1 cellular context compared by ENCODE assay signal in genomic region chr10:49183596-49184542, GRCh38.
TF ChIP-seq lines count a peak whose summit lies in the region.

No MANE protein-coding gene starts in this region.

TF ChIP-seq in K562, 482 proteins besides CTCF, POLR2A, EP300 and RAD21 (continued from another document):
- TF ChIP-seq, protein P1, sequence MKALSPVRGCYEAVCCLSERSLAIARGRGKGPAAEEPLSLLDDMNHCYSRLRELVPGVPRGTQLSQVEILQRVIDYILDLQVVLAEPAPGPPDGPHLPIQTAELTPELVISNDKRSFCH (CRISPR knock-in tag; IDR thresholded peaks at IDR 0.05) = no peak
- TF ChIP-seq, protein P1 (tag; IDR thresholded peaks at IDR 0.05) = no peak; the same call in 1 of the 2 replicates
- TF ChIP-seq ZNF699 (CRISPR knock-in tag; IDR thresholded peaks at IDR 0.05; ENCODE audit: insufficient replicate concordance) (no peak), ZKSCAN1 (IDR thresholded peaks at IDR 0.05; ENCODE audit: low read depth, low read length) (no peak), JUNB (CRISPR knock-in tag; conservative IDR thresholded peaks at IDR 0.05) (no peak), CCAR2 (IDR thresholded peaks at IDR 0.05; ENCODE audit: low read depth, low read length) (no peak), ZZZ3 (IDR thresholded peaks at IDR 0.05) (peak; percentile 32; the same call in 1 of the 2 replicates), THRAP3 (IDR thresholded peaks at IDR 0.05; ENCODE audit: borderline replicate concordance) (peak; percentile 65; the same call in 1 of the 2 replicates), MBD1 (CRISPR knock-in tag; IDR thresholded peaks at IDR 0.05) (no peak), ZNF311 (CRISPR knock-in tag; IDR thresholded peaks at IDR 0.05) (0 out of 2 replicates have a peak, but pooled peaks have one; percentile 52), BRF1 (IDR thresholded peaks at IDR 0.05; ENCODE audit: borderline replicate concordance, extremely low read depth, insufficient read length) (no peak), NONO (IDR thresholded peaks at IDR 0.05; ENCODE audit: low read depth in 2 of 2, low read length in 1 of 2) (no peak), SMARCA5 (IDR thresholded peaks at IDR 0.05) (peak; percentile 4; the same call in 1 of the 2 replicates), PCBP2 (IDR thresholded peaks at IDR 0.05; ENCODE audit: low read depth, low read length, poor library complexity, severe bottlenecking) (no peak), LCOR (CRISPR knock-in tag; IDR thresholded peaks at IDR 0.05) (no peak), NFIX (CRISPR knock-in tag; IDR thresholded peaks at IDR 0.05; ENCODE audit: low read depth) (no peak), ZNF780A (CRISPR knock-in tag; IDR thresholded peaks at IDR 0.05) (no peak), MNT (conservative IDR thresholded peaks at IDR 0.05) (peak; percentile 89 to 93), USF1 (CRISPR knock-in tag; IDR thresholded peaks at IDR 0.05) (no peak), PHTF2 (CRISPR knock-in tag; IDR thresholded peaks at IDR 0.05) (no peak), MEF2D (tag; conservative IDR thresholded peaks at IDR 0.05; ENCODE audit: low read depth) (no peak), MECOM (CRISPR knock-in tag; IDR thresholded peaks at IDR 0.05) (peak; percentile 76), PTBP1 (IDR thresholded peaks at IDR 0.05; ENCODE audit: low read depth, low read length) (no peak), SREBF1 (IDR thresholded peaks at IDR 0.05; ENCODE audit: borderline replicate concordance, low read depth, low read length) (no peak), PRMT5 (CRISPR knock-in tag; IDR thresholded peaks at IDR 0.05) (no peak), ZNF77 (CRISPR knock-in tag; IDR thresholded peaks at IDR 0.05) (no peak), HCFC1 (IDR thresholded peaks at IDR 0.05; ENCODE audit: low read depth, low read length) (no peak), ZNF12 (CRISPR knock-in tag; IDR thresholded peaks at IDR 0.05) (no peak), RBBP5 (IDR thresholded peaks at IDR 0.05; ENCODE audit: borderline replicate concordance, insufficient read depth, low read length, poor library complexity, severe bottlenecking) (peak; percentile 60), ZNF282 (CRISPR knock-in tag; IDR thresholded peaks at IDR 0.05) (no peak), SIN3A (IDR thresholded peaks at IDR 0.05; ENCODE audit: borderline replicate concordance in 2 of 2, control insufficient read depth in 1 of 2, low read depth in 2 of 2, low read length in 2 of 2) (no peak), ARID3A (IDR thresholded peaks at IDR 0.05; ENCODE audit: borderline replicate concordance, low read depth, low read length) (peak; percentile 96), ZBTB17 (CRISPR knock-in tag; IDR thresholded peaks at IDR 0.05) (no peak), NELFE (IDR thresholded peaks at IDR 0.05; ENCODE audit: insufficient read depth, insufficient read length) (no peak), SP2 (IDR thresholded peaks at IDR 0.05; ENCODE audit: extremely low read depth, low read depth, low read length, poor library complexity, severe bottlenecking) (no peak)
- TF ChIP-seq, protein P2, sequence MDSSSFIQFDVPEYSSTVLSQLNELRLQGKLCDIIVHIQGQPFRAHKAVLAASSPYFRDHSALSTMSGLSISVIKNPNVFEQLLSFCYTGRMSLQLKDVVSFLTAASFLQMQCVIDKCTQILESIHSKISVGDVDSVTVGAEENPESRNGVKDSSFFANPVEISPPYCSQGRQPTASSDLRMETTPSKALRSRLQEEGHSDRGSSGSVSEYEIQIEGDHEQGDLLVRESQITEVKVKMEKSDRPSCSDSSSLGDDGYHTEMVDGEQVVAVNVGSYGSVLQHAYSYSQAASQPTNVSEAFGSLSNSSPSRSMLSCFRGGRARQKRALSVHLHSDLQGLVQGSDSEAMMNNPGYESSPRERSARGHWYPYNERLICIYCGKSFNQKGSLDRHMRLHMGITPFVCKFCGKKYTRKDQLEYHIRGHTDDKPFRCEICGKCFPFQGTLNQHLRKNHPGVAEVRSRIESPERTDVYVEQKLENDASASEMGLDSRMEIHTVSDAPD (CRISPR knock-in tag; IDR thresholded peaks at IDR 0.05) = no peak
- TF ChIP-seq, protein P3, sequence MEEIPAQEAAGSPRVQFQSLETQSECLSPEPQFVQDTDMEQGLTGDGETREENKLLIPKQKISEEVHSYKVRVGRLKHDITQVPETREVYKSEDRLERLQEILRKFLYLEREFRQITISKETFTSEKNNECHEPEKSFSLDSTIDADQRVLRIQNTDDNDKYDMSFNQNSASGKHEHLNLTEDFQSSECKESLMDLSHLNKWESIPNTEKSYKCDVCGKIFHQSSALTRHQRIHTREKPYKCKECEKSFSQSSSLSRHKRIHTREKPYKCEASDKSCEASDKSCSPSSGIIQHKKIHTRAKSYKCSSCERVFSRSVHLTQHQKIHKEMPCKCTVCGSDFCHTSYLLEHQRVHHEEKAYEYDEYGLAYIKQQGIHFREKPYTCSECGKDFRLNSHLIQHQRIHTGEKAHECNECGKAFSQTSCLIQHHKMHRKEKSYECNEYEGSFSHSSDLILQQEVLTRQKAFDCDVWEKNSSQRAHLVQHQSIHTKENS (CRISPR knock-in tag; IDR thresholded peaks at IDR 0.05) = no peak
- TF ChIP-seq, protein P4, sequence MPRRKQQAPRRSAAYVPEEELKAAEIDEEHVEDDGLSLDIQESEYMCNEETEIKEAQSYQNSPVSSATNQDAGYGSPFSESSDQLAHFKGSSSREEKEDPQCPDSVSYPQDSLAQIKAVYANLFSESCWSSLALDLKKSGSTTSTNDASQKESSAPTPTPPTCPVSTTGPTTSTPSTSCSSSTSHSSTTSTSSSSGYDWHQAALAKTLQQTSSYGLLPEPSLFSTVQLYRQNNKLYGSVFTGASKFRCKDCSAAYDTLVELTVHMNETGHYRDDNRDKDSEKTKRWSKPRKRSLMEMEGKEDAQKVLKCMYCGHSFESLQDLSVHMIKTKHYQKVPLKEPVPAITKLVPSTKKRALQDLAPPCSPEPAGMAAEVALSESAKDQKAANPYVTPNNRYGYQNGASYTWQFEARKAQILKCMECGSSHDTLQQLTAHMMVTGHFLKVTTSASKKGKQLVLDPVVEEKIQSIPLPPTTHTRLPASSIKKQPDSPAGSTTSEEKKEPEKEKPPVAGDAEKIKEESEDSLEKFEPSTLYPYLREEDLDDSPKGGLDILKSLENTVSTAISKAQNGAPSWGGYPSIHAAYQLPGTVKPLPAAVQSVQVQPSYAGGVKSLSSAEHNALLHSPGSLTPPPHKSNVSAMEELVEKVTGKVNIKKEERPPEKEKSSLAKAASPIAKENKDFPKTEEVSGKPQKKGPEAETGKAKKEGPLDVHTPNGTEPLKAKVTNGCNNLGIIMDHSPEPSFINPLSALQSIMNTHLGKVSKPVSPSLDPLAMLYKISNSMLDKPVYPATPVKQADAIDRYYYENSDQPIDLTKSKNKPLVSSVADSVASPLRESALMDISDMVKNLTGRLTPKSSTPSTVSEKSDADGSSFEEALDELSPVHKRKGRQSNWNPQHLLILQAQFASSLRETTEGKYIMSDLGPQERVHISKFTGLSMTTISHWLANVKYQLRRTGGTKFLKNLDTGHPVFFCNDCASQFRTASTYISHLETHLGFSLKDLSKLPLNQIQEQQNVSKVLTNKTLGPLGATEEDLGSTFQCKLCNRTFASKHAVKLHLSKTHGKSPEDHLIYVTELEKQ (CRISPR knock-in tag; IDR thresholded peaks at IDR 0.05) = 0 out of 2 replicates have a peak, but pooled peaks have one; percentile 37
- TF ChIP-seq, protein P5, sequence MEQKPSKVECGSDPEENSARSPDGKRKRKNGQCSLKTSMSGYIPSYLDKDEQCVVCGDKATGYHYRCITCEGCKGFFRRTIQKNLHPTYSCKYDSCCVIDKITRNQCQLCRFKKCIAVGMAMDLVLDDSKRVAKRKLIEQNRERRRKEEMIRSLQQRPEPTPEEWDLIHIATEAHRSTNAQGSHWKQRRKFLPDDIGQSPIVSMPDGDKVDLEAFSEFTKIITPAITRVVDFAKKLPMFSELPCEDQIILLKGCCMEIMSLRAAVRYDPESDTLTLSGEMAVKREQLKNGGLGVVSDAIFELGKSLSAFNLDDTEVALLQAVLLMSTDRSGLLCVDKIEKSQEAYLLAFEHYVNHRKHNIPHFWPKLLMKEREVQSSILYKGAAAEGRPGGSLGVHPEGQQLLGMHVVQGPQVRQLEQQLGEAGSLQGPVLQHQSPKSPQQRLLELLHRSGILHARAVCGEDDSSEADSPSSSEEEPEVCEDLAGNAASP (IDR thresholded peaks at IDR 0.05) = no peak
- TF ChIP-seq, protein P6, sequence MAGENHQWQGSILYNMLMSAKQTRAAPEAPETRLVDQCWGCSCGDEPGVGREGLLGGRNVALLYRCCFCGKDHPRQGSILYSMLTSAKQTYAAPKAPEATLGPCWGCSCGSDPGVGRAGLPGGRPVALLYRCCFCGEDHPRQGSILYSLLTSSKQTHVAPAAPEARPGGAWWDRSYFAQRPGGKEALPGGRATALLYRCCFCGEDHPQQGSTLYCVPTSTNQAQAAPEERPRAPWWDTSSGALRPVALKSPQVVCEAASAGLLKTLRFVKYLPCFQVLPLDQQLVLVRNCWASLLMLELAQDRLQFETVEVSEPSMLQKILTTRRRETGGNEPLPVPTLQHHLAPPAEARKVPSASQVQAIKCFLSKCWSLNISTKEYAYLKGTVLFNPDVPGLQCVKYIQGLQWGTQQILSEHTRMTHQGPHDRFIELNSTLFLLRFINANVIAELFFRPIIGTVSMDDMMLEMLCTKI (IDR thresholded peaks at IDR 0.05; ENCODE audit: partially characterized antibody) = no peak
- TF ChIP-seq, protein P7, sequence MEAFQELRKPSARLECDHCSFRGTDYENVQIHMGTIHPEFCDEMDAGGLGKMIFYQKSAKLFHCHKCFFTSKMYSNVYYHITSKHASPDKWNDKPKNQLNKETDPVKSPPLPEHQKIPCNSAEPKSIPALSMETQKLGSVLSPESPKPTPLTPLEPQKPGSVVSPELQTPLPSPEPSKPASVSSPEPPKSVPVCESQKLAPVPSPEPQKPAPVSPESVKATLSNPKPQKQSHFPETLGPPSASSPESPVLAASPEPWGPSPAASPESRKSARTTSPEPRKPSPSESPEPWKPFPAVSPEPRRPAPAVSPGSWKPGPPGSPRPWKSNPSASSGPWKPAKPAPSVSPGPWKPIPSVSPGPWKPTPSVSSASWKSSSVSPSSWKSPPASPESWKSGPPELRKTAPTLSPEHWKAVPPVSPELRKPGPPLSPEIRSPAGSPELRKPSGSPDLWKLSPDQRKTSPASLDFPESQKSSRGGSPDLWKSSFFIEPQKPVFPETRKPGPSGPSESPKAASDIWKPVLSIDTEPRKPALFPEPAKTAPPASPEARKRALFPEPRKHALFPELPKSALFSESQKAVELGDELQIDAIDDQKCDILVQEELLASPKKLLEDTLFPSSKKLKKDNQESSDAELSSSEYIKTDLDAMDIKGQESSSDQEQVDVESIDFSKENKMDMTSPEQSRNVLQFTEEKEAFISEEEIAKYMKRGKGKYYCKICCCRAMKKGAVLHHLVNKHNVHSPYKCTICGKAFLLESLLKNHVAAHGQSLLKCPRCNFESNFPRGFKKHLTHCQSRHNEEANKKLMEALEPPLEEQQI (IDR thresholded peaks at IDR 0.05) = 0 out of 2 replicates have a peak, but pooled peaks have one; percentile 38
